ENCODE assay signal across 8 cellular contexts in the genomic region with DNA sequence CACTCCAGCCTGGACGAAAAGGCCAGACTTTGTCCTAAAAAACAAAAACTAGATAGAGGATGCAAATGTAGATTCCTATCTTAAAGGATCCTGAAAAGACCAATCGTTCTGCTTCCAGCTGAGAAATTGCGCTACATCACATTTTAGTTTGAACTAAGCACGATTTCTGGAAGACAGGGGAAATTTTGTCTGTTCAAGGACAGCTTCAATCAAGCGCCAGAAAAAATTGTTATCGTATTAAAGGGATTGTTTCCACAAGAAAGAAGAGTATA. TPM values are rescaled to one million over a fixed set of nuclear protein-coding genes. Genes with fewer than 3 reads are reported as not detected.
A peak's percentile ranks its signal among the peaks of the same experiment; 100 is the strongest.
DNase-seq lines count a peak whose midpoint lies in the region; ATAC-seq, FAIRE-seq and TF ChIP-seq lines count a peak whose summit lies in the region.

No MANE protein-coding gene starts in this region.

- peaks cover 30% of the 10 kb centered on the region for H3K36me3 Mint-ChIP-seq in nephron progenitor cell (ENCODE audit: low read depth)

- 89 to 92% methylated on average over 5 to 6 of the region's 6 CpGs for WGBS in ectodermal cell, 2 experiments

- peak overlapping the region; percentile 88 to 96 (median 92); a peak in 21 of 22 replicates for H3K27ac ChIP-seq in BLaER1 treated with 17β-estradiol and CSF1 and Interleukin-3, amounts not matched to agents 10 nM and 100 nM
- H3K27ac ChIP-seq in ectodermal cell (ENCODE audit: insufficient read depth, low read depth, low read length, poor library complexity, severe bottlenecking): peak overlapping the region; percentile 71

- DNase-seq in NB4 (ENCODE audit: low read depth): no peak
- no peak for DNase-seq in nephron progenitor cell
- DNase-seq in GDM1 (lab: John Stamatoyannopoulos, UW): no peak
- DNase-seq in H54 (ENCODE audit: insufficient read length, low spot score): no peak
- DNase-seq in amygdala (lab: John Stamatoyannopoulos, UW): no peak

- peaks cover 36% of the 10 kb centered on the region for H3K4me1 Mint-ChIP-seq in nephron progenitor cell

- H3K4me3 Mint-ChIP-seq in nephron progenitor cell: peak overlapping the region; percentile 91

- ATAC-seq in GM21390 (IDR thresholded peaks at IDR 0.05; ENCODE audit: unreplicated experiment): no peak

- H3K27ac Mint-ChIP-seq in nephron progenitor cell: peak overlapping the region; percentile 95

- H3K4me3 ChIP-seq in BLaER1 treated with 17β-estradiol and CSF1 and Interleukin-3, amounts not matched to agents 10 nM and 100 nM: peak overlapping the region; percentile 71 to 88 (median 76)
- H3K4me3 ChIP-seq in NB4 (ENCODE audit: low read depth, low read length): peak overlapping the region; percentile 100
- peak overlapping the region; percentile 58 for H3K4me3 ChIP-seq in ectodermal cell (ENCODE audit: insufficient read depth, low read depth, low read length)

- H4K20me1 ChIP-seq in BLaER1 treated with 17β-estradiol and CSF1 and Interleukin-3, amounts not matched to agents 10 nM and 100 nM: peaks cover 0 to 19% (median 3%) of the 10 kb centered on the region in 11 experiments; a peak in 7 of 22 replicates

- H3K9me3 ChIP-seq in BLaER1 treated with 17β-estradiol and CSF1 and Interleukin-3, amounts not matched to agents 10 nM and 100 nM (replicated peaks in 1 of 11): peaks cover 22 to 39% (median 28%) of the 10 kb centered on the region in 11 experiments
- H3K9me3 ChIP-seq in ectodermal cell (ENCODE audit: control insufficient read depth, low read length): no peaks in the 10 kb centered on the region

- no peak for FAIRE-seq in H54 (lab: Jason Lieb, UNC)

- peaks cover 7 to 32% (median 22%) of the 10 kb centered on the region in 11 experiments for H3K36me3 ChIP-seq in BLaER1 treated with 17β-estradiol and CSF1 and Interleukin-3, amounts not matched to agents 10 nM and 100 nM
- no peaks in the 10 kb centered on the region for H3K36me3 ChIP-seq in ectodermal cell (ENCODE audit: control insufficient read depth, insufficient read depth, low read length)

- H3K4me2 ChIP-seq in BLaER1 treated with 17β-estradiol and CSF1 and Interleukin-3, amounts not matched to agents 10 nM and 100 nM: peak overlapping the region; percentile 74 to 95 (median 85)

- peak overlapping the region; percentile 85 to 97 (median 92) for H3K9ac ChIP-seq in BLaER1 treated with 17β-estradiol and CSF1 and Interleukin-3, amounts not matched to agents 10 nM and 100 nM

- H3K4me1 ChIP-seq in BLaER1 treated with 17β-estradiol and CSF1 and Interleukin-3, amounts not matched to agents 10 nM and 100 nM: peaks cover 18 to 42% (median 26%) of the 10 kb centered on the region in 10 experiments; a peak in 19 of 20 replicates
- H3K4me1 ChIP-seq in ectodermal cell (ENCODE audit: control insufficient read depth, insufficient read depth, low read length): no peaks in the 10 kb centered on the region

- no peaks in the 10 kb centered on the region for H3K27me3 ChIP-seq in BLaER1 treated with 17β-estradiol and CSF1 and Interleukin-3, amounts not matched to agents 10 nM and 100 nM
- H3K27me3 ChIP-seq in ectodermal cell (ENCODE audit: control insufficient read depth, insufficient read depth, low read length, poor library complexity, severe bottlenecking): no peaks in the 10 kb centered on the region

- H3K27me3 Mint-ChIP-seq in nephron progenitor cell (ENCODE audit: low read depth, poor library complexity): no peaks in the 10 kb centered on the region

- TF ChIP-seq CTCF in NB4 (IDR thresholded peaks at IDR 0.05; ENCODE audit: low read depth, low read length) (no peak), nephron progenitor cell (IDR thresholded peaks at IDR 0.05) (no peak)

- TF ChIP-seq POLR2A in NB4 (IDR thresholded peaks at IDR 0.05; ENCODE audit: extremely low read depth, insufficient read length) (no peak), H54 (IDR thresholded peaks at IDR 0.05; ENCODE audit: low read depth, low read length) (no peak)

- peaks cover 35% of the 10 kb centered on the region for H3K9me3 Mint-ChIP-seq in nephron progenitor cell

RNA-seq across cellular contexts. Expression of a gene that starts 0.7 kb away (rescaled TPM):
- polyA plus RNA-seq in ectodermal cell (2013, experiment 1 of 4): 20.2 TPM
- 20.2 TPM for polyA plus RNA-seq in ectodermal cell (2013, experiment 2 of 4)
- polyA plus RNA-seq in ectodermal cell (2013, experiment 3 of 4): 22.8 TPM
- 25.6 TPM for polyA plus RNA-seq in ectodermal cell (2013, experiment 4 of 4)

RNA-seq across cellular contexts. Expression of a gene that starts 30.7 kb away (rescaled TPM):
- polyA plus RNA-seq in ectodermal cell (2013, experiment 1 of 4): 20.6 TPM
- 20.6 TPM for polyA plus RNA-seq in ectodermal cell (2013, experiment 2 of 4)
- polyA plus RNA-seq in ectodermal cell (2013, experiment 3 of 4): 15.4 TPM
- 16.5 TPM for polyA plus RNA-seq in ectodermal cell (2013, experiment 4 of 4)
